Comparison of ENCODE assay signal across 9 cellular contexts in the genomic region with DNA sequence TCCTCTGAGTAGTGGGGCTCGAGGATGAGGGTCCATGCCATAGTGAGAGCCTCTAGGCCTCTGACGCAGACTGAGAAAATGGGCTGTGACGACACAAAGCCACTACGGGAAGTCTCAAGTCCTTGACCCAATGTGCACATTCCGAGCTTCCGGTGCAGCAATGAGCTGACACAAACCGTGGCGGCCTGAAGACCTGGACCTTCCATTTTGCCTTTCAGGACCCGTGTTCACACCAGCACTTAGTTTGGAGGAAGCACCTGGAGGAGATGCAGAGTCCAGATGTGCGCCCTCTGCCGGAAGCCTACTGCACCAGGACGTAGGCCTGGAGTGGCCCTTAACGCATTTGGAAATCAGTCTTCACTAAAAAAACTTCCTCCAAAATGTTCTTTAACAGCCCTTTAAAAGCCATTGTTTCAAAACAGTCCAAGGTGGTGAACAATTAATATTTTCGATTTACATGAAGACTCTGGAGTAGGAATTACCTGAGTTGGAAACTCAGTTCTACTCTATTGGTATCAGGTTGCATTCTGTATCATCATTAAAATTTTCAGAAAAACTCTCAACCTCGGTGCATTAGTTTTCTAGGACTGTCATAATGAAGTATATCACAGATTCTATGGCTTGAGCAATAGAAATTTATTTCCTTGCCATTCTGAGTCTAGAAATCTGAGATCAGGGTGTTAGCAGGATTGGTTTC. TPM values are rescaled to one million over a fixed set of nuclear protein-coding genes. Genes with fewer than 3 reads are reported as not detected.
A peak's percentile ranks its signal among the peaks of the same experiment; 100 is the strongest.
DNase-seq lines count a peak whose midpoint lies in the region; ATAC-seq, FAIRE-seq and TF ChIP-seq lines count a peak whose summit lies in the region.
"Had no signal": no experiment of that assay in that cellular context is flagged by ENCODE, and none has a peak within 500 bp of the region (broad histone marks: within the 10 kb centered on the region; RNA-seq: fewer than 3 reads in every experiment).

No MANE protein-coding gene starts in this region.

- FAIRE-seq in keratinocyte (lab: Jason Lieb, UNC): no peak

- no peaks in the 10 kb centered on the region for H3K79me2 ChIP-seq in keratinocyte (ENCODE audit: control insufficient read depth, insufficient read depth, low read length)

- H3K4me2 ChIP-seq in keratinocyte (ENCODE audit: control insufficient read depth, extremely low read depth, insufficient read depth, low read depth, low read length): no peak overlapping the region

- no peak overlapping the region for H3K9ac ChIP-seq in keratinocyte (ENCODE audit: control insufficient read depth, extremely low read depth, insufficient read depth, low read length)

- dilution Hi-C loops in keratinocyte (cut with MboI; ENCODE audit: extremely low pct_ligation_motif_present, low sequenced_read_pairs): no loop called here

- H3K27me3 ChIP-seq in right atrium auricular region: no peaks in the 10 kb centered on the region
- H3K27me3 ChIP-seq in keratinocyte (ENCODE audit: control insufficient read depth, extremely low read depth, insufficient read depth, low read length): no peaks in the 10 kb centered on the region

- H3K4me3 ChIP-seq in right atrium auricular region (no peak overlapping the region), keratinocyte (ENCODE audit: control insufficient read depth in 2 of 3, extremely low read depth in 1 of 3, insufficient read depth in 2 of 3, low read depth in 1 of 3, low read length in 3 of 3) (no peak overlapping the region)

- peak; percentile 38 for ATAC-seq in Right ventricle myocardium inferior

- no peaks in the 10 kb centered on the region for H3K9me1 ChIP-seq in keratinocyte (ENCODE audit: control insufficient read depth, extremely low read depth, insufficient read depth, low read length)

- TF ChIP-seq CTCF in right atrium auricular region (IDR thresholded peaks at IDR 0.05) (peak in 1 of 2 donors; percentile 69), keratinocyte (optimal IDR thresholded peaks at IDR 0.05 in 1 of 3, IDR thresholded peaks at IDR 0.05 in 1 of 3, conservative IDR thresholded peaks at IDR 0.05 in 1 of 3; ENCODE audit: extremely low read depth in 1 of 3, insufficient read depth in 2 of 3, low read length in 3 of 3) (peak; percentile 30 to 64 (median 48))

- intact Hi-C loops in Right ventricle myocardium inferior (cut with DNase I): loop anchor here (2.0 kb wide), 1 partner anchor 87 kb away; no protein-coding TSS in a partner anchor

- H2AFZ ChIP-seq in keratinocyte (ENCODE audit: control insufficient read depth, low read length): no peak overlapping the region

- H4K20me1 ChIP-seq in keratinocyte (ENCODE audit: control insufficient read depth, extremely low read depth, insufficient read depth, low read length): no peaks in the 10 kb centered on the region

- H3K27ac ChIP-seq in right atrium auricular region (no peak overlapping the region), keratinocyte (ENCODE audit: control insufficient read depth, insufficient read depth, low read length) (no peak overlapping the region)

- DNase-seq in Right ventricle myocardium inferior (ENCODE audit: missing footprints): peak; percentile 91
- no peak for DNase-seq in right atrium auricular region (ENCODE audit: low spot score)
- DNase-seq in T-helper 1 cell: peak; percentile 24 to 67 (median 62)
- peak; percentile 55 for DNase-seq in amniotic epithelial cell (ENCODE audit: low read depth)
- DNase-seq in keratinocyte (ENCODE audit: low read depth, low spot score): no peak
- DNase-seq in stimulated activated CD4-positive, alpha-beta T cell treated with anti-CD3 and anti-CD28 coated beads, TNF-alpha, amount 100 ng/mL, for 4 hours (ENCODE audit: low read depth in 3 of 3): peak; percentile 41 to 62 (median 42)
- no peak for DNase-seq in NCI-H2227 treated with DMSO at 0.1 percent for 48 hours (lab: John Stamatoyannopoulos, UW)
- no peak for DNase-seq in NCI-H187 (lab: John Stamatoyannopoulos, UW)

- H3K36me3 ChIP-seq in right atrium auricular region: no peaks in the 10 kb centered on the region
- H3K36me3 ChIP-seq in keratinocyte (ENCODE audit: control insufficient read depth in 2 of 2, extremely low read depth in 1 of 2, insufficient read depth in 2 of 2, low read length in 2 of 2): no peaks in the 10 kb centered on the region

- H3K4me1 ChIP-seq in right atrium auricular region (peaks cover 0 to 11% of the 10 kb centered on the region in 2 donors), keratinocyte (ENCODE audit: control insufficient read depth, extremely low read depth, insufficient read depth, low read length) (peaks cover 6% of the 10 kb centered on the region)

- no peaks in the 10 kb centered on the region for H3K9me3 ChIP-seq in right atrium auricular region
- H3K9me3 ChIP-seq in keratinocyte (ENCODE audit: control insufficient read depth, low read depth, low read length): no peaks in the 10 kb centered on the region

RNA-seq across cellular contexts. Expression of gene BMP10, which starts 33.9 kb away (rescaled TPM):
- total RNA-seq in Right ventricle myocardium inferior (0.35 TPM), right atrium auricular region (1,000 to 10,000 TPM in 1 of 2 donors, 1 to 10 TPM in 1; 1.9 to 5,642 TPM)
- polyA plus RNA-seq in keratinocyte: 0.05 TPM in 1 of 3 replicates, not detected in the others
- not detected for polyA plus RNA-seq in keratinocyte (2011; ENCODE audit: low read depth)
- not detected in 2 replicates for polyA plus RNA-seq in keratinocyte (2011; cell fraction: cytosol; rRNA removed)
- polyA plus RNA-seq in keratinocyte (2011; cell fraction: nucleus; rRNA removed): 0.15 and 0.17 TPM in 2 replicates
- not detected in 2 replicates for polyA plus RNA-seq in keratinocyte (2012; ENCODE audit: low replicate concordance)
- not detected in 3 replicates for polyA minus RNA-seq in keratinocyte
- not detected for polyA minus RNA-seq in keratinocyte (2011; cell fraction: cytosol; rRNA and poly(A)+ RNA removed)
- polyA minus RNA-seq in keratinocyte (2011; cell fraction: nucleus; rRNA and poly(A)+ RNA removed): not detected in 2 replicates
- total RNA-seq: glomerular endothelial cell had no signal

Comparison
In these comparisons a context has a peak if more than half of its experiments do, and no peak if none do; other contexts are left out.
1. DNase-seq: peak in Right ventricle myocardium inferior (single experiment), T-helper 1 cell (5 of 5), amniotic epithelial cell (single experiment) and stimulated activated CD4-positive, alpha-beta T cell treated with anti-CD3 and anti-CD28 coated beads, TNF-alpha, amount 100 ng/mL, for 4 hours (3 of 3); none in right atrium auricular region (single experiment), keratinocyte (single experiment), NCI-H2227 treated with DMSO at 0.1 percent for 48 hours (single experiment) and NCI-H187 (0 of 2).